17 cellular contexts compared by ENCODE assay signal in the genomic region with DNA sequence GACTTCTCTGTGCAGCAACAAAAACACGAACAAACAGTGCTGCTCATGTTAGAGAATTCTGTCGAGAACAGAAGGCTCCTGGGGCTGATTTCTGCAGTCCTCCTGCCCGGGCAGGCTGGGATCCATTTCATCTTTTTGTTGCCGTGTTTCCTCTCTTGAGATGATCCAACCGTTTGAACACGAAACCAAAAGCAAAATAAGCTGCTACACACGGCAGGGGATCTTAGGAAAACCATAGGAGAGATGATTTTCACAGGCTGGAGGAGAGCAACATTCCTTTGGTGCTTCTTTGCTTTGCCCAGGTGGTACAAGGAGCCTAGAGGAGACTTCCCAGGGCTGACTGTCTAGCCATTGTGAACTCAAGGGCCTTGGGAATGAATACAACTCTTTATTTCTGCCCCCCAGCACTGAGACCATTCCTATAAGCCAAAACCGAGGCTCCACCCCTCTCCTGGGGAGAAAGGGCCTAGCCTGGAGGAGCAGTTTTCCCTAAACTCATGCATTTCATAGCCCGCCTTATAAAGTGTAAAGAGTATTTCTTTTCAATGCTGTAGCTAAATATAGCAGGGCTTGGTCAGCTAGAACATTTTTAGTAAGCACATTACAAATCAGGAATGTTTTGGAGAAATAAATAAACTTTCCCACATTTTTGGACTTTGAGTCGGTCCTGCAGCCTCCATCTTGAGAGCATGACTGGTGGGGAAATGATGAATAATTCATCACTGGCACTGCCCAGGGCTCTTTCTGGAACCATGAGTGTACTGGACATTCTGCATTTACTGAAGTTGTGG. TPM values are rescaled to one million over a fixed set of nuclear protein-coding genes. Genes with fewer than 3 reads are reported as not detected.
DNase-seq lines count a peak whose midpoint lies in the region; ATAC-seq and TF ChIP-seq lines count a peak whose summit lies in the region.
"Had no signal": no experiment of that assay in that cellular context is flagged by ENCODE, and none has a peak within 500 bp of the region (broad histone marks: within the 10 kb centered on the region; RNA-seq: fewer than 3 reads in every experiment).

No MANE protein-coding gene starts in this region.

- peaks cover 48% of the 10 kb centered on the region for H3K4me1 ChIP-seq in PC-3 (ENCODE audit: insufficient read depth, low read length)
- no peaks in the 10 kb centered on the region for H3K4me1 ChIP-seq in effector memory CD4-positive, alpha-beta T cell (ENCODE audit: control insufficient read depth, insufficient read depth, low read length, poor library complexity, severe bottlenecking)

- H3K4me3 Mint-ChIP-seq in osteocyte (ENCODE audit: unreplicated experiment): peak overlapping the region; percentile 58
- no peak overlapping the region for H3K4me3 Mint-ChIP-seq in activated T-helper 2 cell treated with anti-CD3 and anti-CD28 coated beads, Interferon-gamma antibody, Interleukin-2, Interleukin-4, amounts not matched to agents 10 μg/mL and 5 μg/mL and 100 μg/mL, durations not matched to agents 14 hours and 24 hours and 36 hours (ENCODE audit: low read depth)
- H3K4me3 Mint-ChIP-seq: activated CD4-positive, alpha-beta memory T cell treated with anti-CD3 and anti-CD28 coated beads for 36 hours; activated naive CD8-positive, alpha-beta T cell treated with anti-CD3 and anti-CD28 coated beads, Interleukin-2, amount 10 ng/mL, durations not matched to agents 7 days and 5 days; B cell; IgD-negative memory B cell had no signal

- H3K27ac ChIP-seq in PC-3 (ENCODE audit: low read length): peak overlapping the region; percentile 98
- no peak overlapping the region for H3K27ac ChIP-seq in effector memory CD4-positive, alpha-beta T cell (ENCODE audit: insufficient read depth, low read length, poor library complexity, severe bottlenecking)

- no peak overlapping the region for H3K27ac Mint-ChIP-seq in osteocyte (ENCODE audit: unreplicated experiment)
- H3K27ac Mint-ChIP-seq in activated T-helper 2 cell treated with anti-CD3 and anti-CD28 coated beads, Interferon-gamma antibody, Interleukin-2, Interleukin-4, amounts not matched to agents 10 μg/mL and 5 μg/mL and 100 μg/mL, durations not matched to agents 14 hours and 24 hours and 36 hours: no peak overlapping the region
- H3K27ac Mint-ChIP-seq: activated CD4-positive, alpha-beta memory T cell treated with anti-CD3 and anti-CD28 coated beads for 36 hours; activated naive CD8-positive, alpha-beta T cell treated with anti-CD3 and anti-CD28 coated beads, Interleukin-2, amount 10 ng/mL, durations not matched to agents 7 days and 5 days; B cell; IgD-negative memory B cell had no signal

- H4K20me1 ChIP-seq in PC-3 (ENCODE audit: low read length): no peaks in the 10 kb centered on the region

- H3K9ac ChIP-seq in PC-3 (ENCODE audit: low read length): peak overlapping the region; percentile 81

- H3K4me3 ChIP-seq in PC-3 (ENCODE audit: low read length): no peak overlapping the region
- H3K4me3 ChIP-seq in epithelial cell of esophagus (ENCODE audit: low read length): no peak overlapping the region
- no peak overlapping the region for H3K4me3 ChIP-seq in effector memory CD4-positive, alpha-beta T cell (ENCODE audit: insufficient read depth, low read depth, low read length, poor library complexity, severe bottlenecking)

- no peaks in the 10 kb centered on the region for H3K27me3 Mint-ChIP-seq in osteocyte (ENCODE audit: unreplicated experiment)
- H3K27me3 Mint-ChIP-seq in activated T-helper 2 cell treated with anti-CD3 and anti-CD28 coated beads, Interferon-gamma antibody, Interleukin-2, Interleukin-4, amounts not matched to agents 10 μg/mL and 5 μg/mL and 100 μg/mL, durations not matched to agents 14 hours and 24 hours and 36 hours (ENCODE audit: low read depth): peaks cover 13% of the 10 kb centered on the region

- DNase-seq in AG08395 (ENCODE audit: low spot score): peak; percentile 80
- peak; percentile 62 for DNase-seq in PC-3
- DNase-seq in epithelial cell of esophagus (ENCODE audit: low read depth): peak; percentile 82
- DNase-seq in osteocyte (ENCODE audit: extremely low spot score, unreplicated experiment): no peak
- no peak for DNase-seq in activated T-helper 2 cell treated with anti-CD3 and anti-CD28 coated beads, Interferon-gamma antibody, Interleukin-2, Interleukin-4, amounts not matched to agents 10 μg/mL and 5 μg/mL and 100 μg/mL, durations not matched to agents 14 hours and 24 hours and 36 hours (ENCODE audit: low spot score)
- no peak for DNase-seq in effector memory CD4-positive, alpha-beta T cell
- no peak for DNase-seq in omental fat pad (ENCODE audit: low spot score)
- DNase-seq: activated CD4-positive, alpha-beta memory T cell treated with anti-CD3 and anti-CD28 coated beads for 36 hours; activated naive CD8-positive, alpha-beta T cell treated with anti-CD3 and anti-CD28 coated beads, Interleukin-2, amount 10 ng/mL, durations not matched to agents 7 days and 5 days; H7; NCI-H187; stimulated activated CD4-positive, alpha-beta T cell treated with anti-CD3 and anti-CD28 coated beads, Interleukin-4, amount 100 ng/mL, for 24 hours had no signal

- H3K4me2 ChIP-seq in PC-3 (ENCODE audit: low read length): peak overlapping the region; percentile 17

- H3K9me3 Mint-ChIP-seq in osteocyte (ENCODE audit: unreplicated experiment): no peaks in the 10 kb centered on the region
- H3K9me3 Mint-ChIP-seq in activated T-helper 2 cell treated with anti-CD3 and anti-CD28 coated beads, Interferon-gamma antibody, Interleukin-2, Interleukin-4, amounts not matched to agents 10 μg/mL and 5 μg/mL and 100 μg/mL, durations not matched to agents 14 hours and 24 hours and 36 hours: no peaks in the 10 kb centered on the region
- H3K9me3 Mint-ChIP-seq: activated CD4-positive, alpha-beta memory T cell treated with anti-CD3 and anti-CD28 coated beads for 36 hours; activated naive CD8-positive, alpha-beta T cell treated with anti-CD3 and anti-CD28 coated beads, Interleukin-2, amount 10 ng/mL, durations not matched to agents 7 days and 5 days had no signal

- CTCF ChIA-PET in PC-3 (lab: Charles Lee): no interaction called here

- H3K9me3 ChIP-seq in PC-3 (ENCODE audit: low read length): no peaks in the 10 kb centered on the region
- H3K9me3 ChIP-seq in effector memory CD4-positive, alpha-beta T cell (ENCODE audit: control insufficient read depth, low read length): no peaks in the 10 kb centered on the region

- TF ChIP-seq CTCF in PC-3 (conservative IDR thresholded peaks at IDR 0.05; ENCODE audit: low read depth, low read length) (no peak), epithelial cell of esophagus (IDR thresholded peaks at IDR 0.05; ENCODE audit: insufficient read depth, low read depth, low read length, missing control alignments) (no peak), osteocyte (IDR thresholded peaks at IDR 0.05) (no peak), omental fat pad (IDR thresholded peaks at IDR 0.05) (no peak)

- peaks cover 5% of the 10 kb centered on the region for H3F3A ChIP-seq in PC-3 (ENCODE audit: low read length, unreplicated experiment)

- peaks cover 26% of the 10 kb centered on the region for H3K4me1 Mint-ChIP-seq in osteocyte (ENCODE audit: unreplicated experiment)
- H3K4me1 Mint-ChIP-seq in activated T-helper 2 cell treated with anti-CD3 and anti-CD28 coated beads, Interferon-gamma antibody, Interleukin-2, Interleukin-4, amounts not matched to agents 10 μg/mL and 5 μg/mL and 100 μg/mL, durations not matched to agents 14 hours and 24 hours and 36 hours (ENCODE audit: low read depth): no peaks in the 10 kb centered on the region
- H3K4me1 Mint-ChIP-seq: activated naive CD8-positive, alpha-beta T cell treated with anti-CD3 and anti-CD28 coated beads, Interleukin-2, amount 10 ng/mL, durations not matched to agents 7 days and 5 days; B cell; IgD-negative memory B cell had no signal

- H3K27me3 ChIP-seq in PC-3 (ENCODE audit: low read length): no peaks in the 10 kb centered on the region
- H3K27me3 ChIP-seq in effector memory CD4-positive, alpha-beta T cell (replicated peaks; ENCODE audit: control insufficient read depth, insufficient read depth, low read length, poor library complexity, severe bottlenecking): peaks cover 3% of the 10 kb centered on the region

- peak overlapping the region; percentile 18 for H2AFZ ChIP-seq in PC-3 (ENCODE audit: low read length)

- H3K9me2 ChIP-seq in PC-3 (replicated peaks; ENCODE audit: low read length): no peaks in the 10 kb centered on the region

- TSS peak; percentile 65 for BruUV-seq in PC-3 (replicated peaks; lab: Mats Ljungman, UMichigan)

- H3K36me3 ChIP-seq in PC-3 (ENCODE audit: low read depth, low read length): no peaks in the 10 kb centered on the region
- H3K36me3 ChIP-seq in effector memory CD4-positive, alpha-beta T cell (ENCODE audit: control insufficient read depth, insufficient read depth, low read length): no peaks in the 10 kb centered on the region

- H3K36me3 Mint-ChIP-seq in osteocyte (ENCODE audit: unreplicated experiment): peaks cover 8% of the 10 kb centered on the region
- no peaks in the 10 kb centered on the region for H3K36me3 Mint-ChIP-seq in activated T-helper 2 cell treated with anti-CD3 and anti-CD28 coated beads, Interferon-gamma antibody, Interleukin-2, Interleukin-4, amounts not matched to agents 10 μg/mL and 5 μg/mL and 100 μg/mL, durations not matched to agents 14 hours and 24 hours and 36 hours (ENCODE audit: low read depth)
- H3K36me3 Mint-ChIP-seq: activated CD4-positive, alpha-beta memory T cell treated with anti-CD3 and anti-CD28 coated beads for 36 hours; activated naive CD8-positive, alpha-beta T cell treated with anti-CD3 and anti-CD28 coated beads, Interleukin-2, amount 10 ng/mL, durations not matched to agents 7 days and 5 days; IgD-negative memory B cell had no signal

- H3K79me2 ChIP-seq in PC-3 (ENCODE audit: low read length): no peaks in the 10 kb centered on the region

- POLR2A ChIA-PET in PC-3 (lab: Charles Lee; ENCODE audit: unreplicated experiment): interaction anchor here (1.0 kb wide), 1 partner anchor 10 kb away, joined by 4 read pairs; no protein-coding TSS in a partner anchor

- intact Hi-C loops in PC-3 (cut with micrococcal nuclease): loop anchor here (1.0 kb wide), 1 partner anchor 45 kb away; no protein-coding TSS in a partner anchor
- intact Hi-C loops in activated T-helper 2 cell treated with anti-CD3 and anti-CD28 coated beads, Interferon-gamma antibody, Interleukin-2, Interleukin-4, amounts not matched to agents 10 μg/mL and 5 μg/mL and 100 μg/mL, durations not matched to agents 14 hours and 24 hours and 36 hours (cut with micrococcal nuclease): no loop called here

- ATAC-seq in PC-3: no peak
- no peak for ATAC-seq in omental fat pad (ENCODE audit: low FRiP score)
- ATAC-seq in GM18870 (IDR thresholded peaks at IDR 0.05; ENCODE audit: unreplicated experiment): no peak

RNA-seq across cellular contexts. Expression of a gene that starts 7.7 kb away (rescaled TPM):
- total RNA-seq in PC-3 (2014; rRNA removed): 8.1 and 10.9 TPM in 2 replicates
- 6.4 and 9.3 TPM in 2 replicates for total RNA-seq in osteocyte
- total RNA-seq in activated T-helper 2 cell treated with anti-CD3 and anti-CD28 coated beads, Interferon-gamma antibody, Interleukin-2, Interleukin-4, amounts not matched to agents 10 μg/mL and 5 μg/mL and 100 μg/mL, durations not matched to agents 14 hours and 24 hours and 36 hours: 0.05 and 0.23 TPM in 2 replicates
- total RNA-seq in omental fat pad: 1 to 10 TPM in 1 of 4 donors, under 1 TPM in 3; 0.09 to 1.3 (median 0.43) TPM
- total RNA-seq: activated CD4-positive, alpha-beta memory T cell treated with anti-CD3 and anti-CD28 coated beads for 36 hours; activated naive CD8-positive, alpha-beta T cell treated with anti-CD3 and anti-CD28 coated beads, Interleukin-2, amount 10 ng/mL, durations not matched to agents 7 days and 5 days; B cell; subcutaneous adipose tissue; T-helper 1 cell treated with Interleukin-12 subunit alpha and Interleukin-12 subunit beta and Interleukin-4 antibody, amounts not matched to agents 30 ng/mL and 1 ng/mL, for 36 hours had no signal

RNA-seq across cellular contexts. Expression of a gene that starts 19.4 kb away (rescaled TPM):
- total RNA-seq in PC-3 (2014; rRNA removed) (not detected in 2 replicates), osteocyte (91.8 and 93.4 TPM in 2 replicates), omental fat pad (under 1 TPM; 0.25 to 0.72 (median 0.38) TPM)
- total RNA-seq in activated T-helper 2 cell treated with anti-CD3 and anti-CD28 coated beads, Interferon-gamma antibody, Interleukin-2, Interleukin-4, amounts not matched to agents 10 μg/mL and 5 μg/mL and 100 μg/mL, durations not matched to agents 14 hours and 24 hours and 36 hours: 0.07 TPM in 1 of 2 replicates, not detected in the other
- total RNA-seq: activated CD4-positive, alpha-beta memory T cell treated with anti-CD3 and anti-CD28 coated beads for 36 hours; activated naive CD8-positive, alpha-beta T cell treated with anti-CD3 and anti-CD28 coated beads, Interleukin-2, amount 10 ng/mL, durations not matched to agents 7 days and 5 days; B cell; T-helper 1 cell treated with Interleukin-12 subunit alpha and Interleukin-12 subunit beta and Interleukin-4 antibody, amounts not matched to agents 30 ng/mL and 1 ng/mL, for 36 hours had no signal

RNA-seq across cellular contexts. Expression of a gene that starts 31.0 kb away (rescaled TPM):
- 11.9 and 17.1 TPM in 2 replicates for total RNA-seq in PC-3 (2014; rRNA removed)
- 12.1 and 14.1 TPM in 2 replicates for total RNA-seq in osteocyte
- total RNA-seq in activated T-helper 2 cell treated with anti-CD3 and anti-CD28 coated beads, Interferon-gamma antibody, Interleukin-2, Interleukin-4, amounts not matched to agents 10 μg/mL and 5 μg/mL and 100 μg/mL, durations not matched to agents 14 hours and 24 hours and 36 hours: 21.9 and 22.8 TPM in 2 replicates
- 10 to 100 TPM in 1 of 4 donors, 1 to 10 TPM in 3; 6.4 to 20.2 (median 9.1) TPM for total RNA-seq in omental fat pad

Comparison
In these comparisons a context has a peak if more than half of its experiments do, and no peak if none do; other contexts are left out.
1. DNase-seq: peak in AG08395 (single experiment), PC-3 (single experiment) and epithelial cell of esophagus (single experiment); none in osteocyte (single experiment), activated T-helper 2 cell treated with anti-CD3 and anti-CD28 coated beads, Interferon-gamma antibody, Interleukin-2, Interleukin-4, amounts not matched to agents 10 μg/mL and 5 μg/mL and 100 μg/mL, durations not matched to agents 14 hours and 24 hours and 36 hours (single experiment), effector memory CD4-positive, alpha-beta T cell (0 of 3) and omental fat pad (single experiment).
2. RNA of a gene that starts 19.4 kb away (total RNA-seq): 91.8 to 93.4 TPM in osteocyte; 0.25 to 0.72 TPM in omental fat pad, 0.07 TPM in activated T-helper 2 cell treated with anti-CD3 and anti-CD28 coated beads, Interferon-gamma antibody, Interleukin-2, Interleukin-4, amounts not matched to agents 10 μg/mL and 5 μg/mL and 100 μg/mL, durations not matched to agents 14 hours and 24 hours and 36 hours and not detected in PC-3; every median in the first group is over 10 times any median in the second.